Comparison of ENCODE assay signal across 24 cellular contexts in the genomic region with DNA sequence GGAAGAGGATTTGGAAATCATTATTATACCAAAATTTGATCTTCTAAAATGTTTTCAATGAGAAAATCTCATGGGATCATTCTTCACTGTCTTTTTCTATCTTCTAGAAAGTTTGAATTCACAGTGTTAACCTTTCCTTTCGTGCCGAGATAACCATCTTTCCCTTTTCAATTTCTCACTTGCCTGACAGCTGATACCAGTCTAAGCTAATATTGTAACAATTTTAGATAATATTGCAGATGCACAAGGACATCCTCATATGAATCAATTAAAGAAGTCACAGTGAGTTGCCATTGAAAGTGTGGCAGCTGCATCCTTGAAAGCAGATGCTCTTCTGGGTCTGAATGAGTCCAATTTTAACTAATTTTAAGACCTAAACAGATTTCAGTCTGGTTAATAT.
DNase-seq lines count a peak whose midpoint lies in the region; ATAC-seq, FAIRE-seq and TF ChIP-seq lines count a peak whose summit lies in the region.
"Had no signal": no experiment of that assay in that cellular context is flagged by ENCODE, and none has a peak within 500 bp of the region (broad histone marks: within the 10 kb centered on the region; RNA-seq: fewer than 3 reads in every experiment).

No MANE protein-coding gene starts in this region.

- H3K4me3 ChIP-seq in HepG2 (replicated peaks in 1 of 3; ENCODE audit: insufficient read depth in 1 of 3, low read depth in 2 of 3, low read length in 3 of 3) (no peak overlapping the region), right lobe of liver (no peak overlapping the region)
- H3K4me3 ChIP-seq: BLaER1, GM12878, GM23248 had no signal

- intact Hi-C loops in HepG2 (cut with micrococcal nuclease; ENCODE audit: unreplicated experiment) (loop anchor here (10.0 kb wide), 2 partner anchors 123 to 1517 kb away; no protein-coding TSS in a partner anchor), right lobe of liver (cut with DNase I) (no loop called here), cardiac septum (cut with DNase I) (no loop called here)

- WGBS in HepG2 (ENCODE audit: low lambda C conversion rate): 75% methylated on average over 2 of the region's 2 CpGs
- 50% methylated on average over 2 of the region's 2 CpGs for WGBS in right lobe of liver (ENCODE audit: insufficient coverage, low coverage, low lambda C conversion rate, missing lambda C conversion rate)

- H3K36me3 ChIP-seq in HepG2 (replicated peaks in 1 of 2; ENCODE audit: control insufficient read depth in 1 of 2, insufficient read depth in 2 of 2, low read length in 2 of 2) (no peaks in the 10 kb centered on the region), right lobe of liver (no peaks in the 10 kb centered on the region)
- H3K36me3 ChIP-seq: BLaER1 had no signal

- H3K9ac ChIP-seq in HepG2 (ENCODE audit: insufficient read depth, low read depth, low read length): no peak overlapping the region
- H3K9ac ChIP-seq: BLaER1, GM23248 had no signal

- TF ChIP-seq EP300 in HepG2 (IDR thresholded peaks at IDR 0.05; ENCODE audit: low read depth in 2 of 2, low read length in 2 of 2) (no peak), HepG2 (CRISPR knock-in tag; IDR thresholded peaks at IDR 0.05; ENCODE audit: borderline replicate concordance) (no peak)

- H3K9me3 ChIP-seq in HepG2 (ENCODE audit: low read length) (no peaks in the 10 kb centered on the region), right lobe of liver (no peaks in the 10 kb centered on the region)
- H3K9me3 ChIP-seq: BLaER1, Caco-2 had no signal

- no peak overlapping the region for H3K4me2 ChIP-seq in HepG2 (ENCODE audit: low read depth, low read length)
- H3K4me2 ChIP-seq: BLaER1 had no signal

- no peak for TF ChIP-seq RAD21 in HepG2 (CRISPR knock-in tag; IDR thresholded peaks at IDR 0.05)

- CTCF ChIA-PET in HepG2 (lab: Yijun Ruan, JAX; ENCODE audit: low intra/inter-chr PET ratio, low total read pairs): no interaction called here

- no peak overlapping the region for H2AFZ ChIP-seq in HepG2 (ENCODE audit: low read length)
- H2AFZ ChIP-seq: GM23248 had no signal

- no peaks in the 10 kb centered on the region for H4K20me1 ChIP-seq in HepG2 (ENCODE audit: insufficient read depth, low read length)
- H4K20me1 ChIP-seq: BLaER1 had no signal

- POLR2A ChIA-PET in HepG2 (lab: Yijun Ruan, JAX): no interaction called here

- no peak overlapping the region for H3K27ac ChIP-seq in HepG2 (ENCODE audit: extremely low read length, insufficient read depth, low read length)
- no peak overlapping the region for H3K27ac ChIP-seq in right lobe of liver
- H3K27ac ChIP-seq: 22Rv1, BLaER1, C4-2B, GM23248 had no signal

- ATAC-seq in HepG2 (no peak), right lobe of liver (no peak)
- ATAC-seq: CD8-positive, alpha-beta T cell; GM12878 had no signal

- TF ChIP-seq CTCF in HepG2 (CRISPR knock-in tag; IDR thresholded peaks at IDR 0.05) (no peak), right lobe of liver (IDR thresholded peaks at IDR 0.05) (no peak)

- TF ChIP-seq POLR2A in HepG2 (IDR thresholded peaks at IDR 0.05; ENCODE audit: insufficient read depth in 1 of 2, low read depth in 2 of 2, low read length in 2 of 2) (no peak), right lobe of liver (IDR thresholded peaks at IDR 0.05) (no peak)

- no peaks in the 10 kb centered on the region for H3K79me2 ChIP-seq in HepG2 (ENCODE audit: insufficient read depth, low read length)

- H3K4me1 ChIP-seq in HepG2 (ENCODE audit: insufficient read depth, low read length) (no peaks in the 10 kb centered on the region), right lobe of liver (no peaks in the 10 kb centered on the region)
- H3K4me1 ChIP-seq: Caco-2 had no signal

- no TSS peak for BruUV-seq in HepG2 (replicated peaks; lab: Mats Ljungman, UMichigan)

- in situ Hi-C loops in HepG2 (cut with HindIII; ENCODE audit: extremely low pct_ligation_motif_present, low pct_unique_long_range_greater_than_20kb): no loop called here

- FAIRE-seq in HepG2 (lab: Jason Lieb, UNC): no peak
- FAIRE-seq: A204.1, GM12878, GM19239, H1 had no signal

- H3K27me3 ChIP-seq in HepG2 (ENCODE audit: control insufficient read depth in 1 of 2, insufficient read depth in 2 of 2, low read length in 2 of 2) (no peaks in the 10 kb centered on the region), right lobe of liver (no peaks in the 10 kb centered on the region)
- H3K27me3 ChIP-seq: BLaER1 had no signal

- peak; percentile 24 for DNase-seq in NCI-H1105 treated with DMSO at 0.1 percent for 48 hours (lab: John Stamatoyannopoulos, UW)
- no peak for DNase-seq in NCI-H1105 (lab: John Stamatoyannopoulos, UW)
- DNase-seq in NCI-H524 (lab: John Stamatoyannopoulos, UW): peak; percentile 13 to 40
- DNase-seq in NCI-H524 treated with DMSO at 0.1 percent for 48 hours (lab: John Stamatoyannopoulos, UW): no peak
- no peak for DNase-seq in HepG2 (ENCODE audit: low spot score)
- DNase-seq in right lobe of liver: no peak
- DNase-seq in cardiac septum (ENCODE audit: low spot score): no peak
- DNase-seq: Caco-2; CD4-positive, CD25-positive, alpha-beta regulatory T cell; CD8-positive, alpha-beta T cell; DMS 273 treated with DMSO at 0.1 percent for 48 hours; DMS79; EL; GDM1; GM23248; H7; HCEC 1CT had no signal

TF ChIP-seq in HepG2, 621 proteins besides CTCF, POLR2A, EP300 and RAD21:
- peak; percentile 49 for TF ChIP-seq HNRNPK (IDR thresholded peaks at IDR 0.05; ENCODE audit: low read depth, low read length, poor library complexity, severe bottlenecking)
- TF ChIP-seq, protein P1, sequence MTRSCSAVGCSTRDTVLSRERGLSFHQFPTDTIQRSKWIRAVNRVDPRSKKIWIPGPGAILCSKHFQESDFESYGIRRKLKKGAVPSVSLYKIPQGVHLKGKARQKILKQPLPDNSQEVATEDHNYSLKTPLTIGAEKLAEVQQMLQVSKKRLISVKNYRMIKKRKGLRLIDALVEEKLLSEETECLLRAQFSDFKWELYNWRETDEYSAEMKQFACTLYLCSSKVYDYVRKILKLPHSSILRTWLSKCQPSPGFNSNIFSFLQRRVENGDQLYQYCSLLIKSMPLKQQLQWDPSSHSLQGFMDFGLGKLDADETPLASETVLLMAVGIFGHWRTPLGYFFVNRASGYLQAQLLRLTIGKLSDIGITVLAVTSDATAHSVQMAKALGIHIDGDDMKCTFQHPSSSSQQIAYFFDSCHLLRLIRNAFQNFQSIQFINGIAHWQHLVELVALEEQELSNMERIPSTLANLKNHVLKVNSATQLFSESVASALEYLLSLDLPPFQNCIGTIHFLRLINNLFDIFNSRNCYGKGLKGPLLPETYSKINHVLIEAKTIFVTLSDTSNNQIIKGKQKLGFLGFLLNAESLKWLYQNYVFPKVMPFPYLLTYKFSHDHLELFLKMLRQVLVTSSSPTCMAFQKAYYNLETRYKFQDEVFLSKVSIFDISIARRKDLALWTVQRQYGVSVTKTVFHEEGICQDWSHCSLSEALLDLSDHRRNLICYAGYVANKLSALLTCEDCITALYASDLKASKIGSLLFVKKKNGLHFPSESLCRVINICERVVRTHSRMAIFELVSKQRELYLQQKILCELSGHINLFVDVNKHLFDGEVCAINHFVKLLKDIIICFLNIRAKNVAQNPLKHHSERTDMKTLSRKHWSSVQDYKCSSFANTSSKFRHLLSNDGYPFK (CRISPR knock-in tag; IDR thresholded peaks at IDR 0.05; ENCODE audit: borderline replicate concordance): no peak

Comparison
In these comparisons a context has a peak if more than half of its experiments do, and no peak if none do; other contexts are left out.
1. DNase-seq: peak in NCI-H1105 treated with DMSO at 0.1 percent for 48 hours (single experiment) and NCI-H524 (2 of 2); none in NCI-H1105 (single experiment), NCI-H524 treated with DMSO at 0.1 percent for 48 hours (single experiment), HepG2 (single experiment), right lobe of liver (0 of 3) and cardiac septum (single experiment).